ENCODE assay signal across 8 cellular contexts in the genomic region with DNA sequence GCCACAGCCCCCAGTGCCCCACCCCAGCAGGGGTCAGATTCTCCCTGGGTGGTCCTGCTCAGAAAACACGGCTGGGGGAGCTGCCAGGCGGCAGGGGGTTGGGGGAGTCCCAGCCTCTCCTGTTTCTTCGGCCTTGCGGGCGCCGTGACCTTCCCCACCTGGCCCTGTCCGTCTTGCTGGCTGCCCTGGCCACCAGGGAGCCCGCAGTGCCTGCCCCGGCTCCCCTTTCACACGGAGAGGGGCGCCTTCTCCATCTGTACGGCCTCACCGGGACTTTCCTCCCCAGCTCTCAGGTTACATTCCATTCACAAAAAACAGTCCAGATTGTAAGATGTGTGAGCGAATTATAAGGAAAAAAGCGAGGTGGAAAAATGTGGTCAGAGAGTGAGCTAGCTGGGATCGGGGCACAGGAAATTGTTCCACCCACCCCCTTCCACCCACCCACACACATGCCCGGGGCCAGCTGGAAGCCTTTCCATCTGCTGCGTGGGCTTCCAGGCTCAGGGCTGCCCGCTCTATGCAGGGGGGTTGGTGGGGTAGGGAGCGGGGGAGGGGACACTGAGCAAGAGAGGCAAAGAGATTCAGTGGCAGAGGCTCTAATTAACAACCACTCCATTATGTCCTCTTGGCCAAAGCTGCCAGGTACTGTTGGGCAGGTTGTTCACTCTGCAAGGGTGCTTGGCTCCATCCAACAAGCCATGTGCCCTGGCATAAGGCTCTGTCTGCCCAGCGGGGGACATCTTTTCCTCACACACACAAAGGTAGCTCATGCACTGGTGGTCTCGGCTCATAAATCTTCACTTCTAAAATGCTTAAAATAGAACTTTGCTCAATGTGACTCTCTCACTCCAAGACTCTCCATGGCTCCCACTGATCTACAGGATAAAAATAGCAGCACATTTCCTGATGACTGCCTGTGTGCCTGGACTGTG. TPM values are rescaled to one million over a fixed set of nuclear protein-coding genes. Genes with fewer than 3 reads are reported as not detected.
DNase-seq lines count a peak whose midpoint lies in the region; ATAC-seq and TF ChIP-seq lines count a peak whose summit lies in the region.

No MANE protein-coding gene starts in this region.

- H3K27ac Mint-ChIP-seq in activated naive CD8-positive, alpha-beta T cell treated with anti-CD3 and anti-CD28 coated beads for 36 hours = peak overlapping the region; percentile 67
- peak overlapping the region; percentile 87 for H3K27ac Mint-ChIP-seq in stimulated activated naive CD8-positive, alpha-beta T cell treated with anti-CD3 and anti-CD28 coated beads, Interleukin-15, Interleukin-2, amounts not matched to agents 100 ng/mL and 50 ng/mL, for 24 hours

- peaks cover 36% of the 10 kb centered on the region for H3K4me1 ChIP-seq in ACC112 (ENCODE audit: control insufficient read depth, insufficient read depth, low read length, unreplicated experiment)

- no peak overlapping the region for H3K4me3 Mint-ChIP-seq in activated naive CD8-positive, alpha-beta T cell treated with anti-CD3 and anti-CD28 coated beads for 36 hours
- H3K4me3 Mint-ChIP-seq in stimulated activated naive CD8-positive, alpha-beta T cell treated with anti-CD3 and anti-CD28 coated beads, Interleukin-15, Interleukin-2, amounts not matched to agents 100 ng/mL and 50 ng/mL, for 24 hours = peak overlapping the region; percentile 35

- H3K79me2 ChIP-seq in ACC112 (ENCODE audit: control insufficient read depth, insufficient read depth, low read length, unreplicated experiment) = no peaks in the 10 kb centered on the region

- H3K9me3 Mint-ChIP-seq in activated naive CD8-positive, alpha-beta T cell treated with anti-CD3 and anti-CD28 coated beads for 36 hours = no peaks in the 10 kb centered on the region
- peaks cover 5% of the 10 kb centered on the region for H3K9me3 Mint-ChIP-seq in stimulated activated naive CD8-positive, alpha-beta T cell treated with anti-CD3 and anti-CD28 coated beads, Interleukin-15, Interleukin-2, amounts not matched to agents 100 ng/mL and 50 ng/mL, for 24 hours

- DNase-seq in HFF-Myc (ENCODE audit: extremely low read depth, low read depth) (peak; percentile 85), SW 1271 (lab: John Stamatoyannopoulos, UW) (no peak)
- peak; percentile 36 for DNase-seq in activated naive CD8-positive, alpha-beta T cell treated with anti-CD3 and anti-CD28 coated beads for 36 hours

- ATAC-seq in HG02759 (IDR thresholded peaks at IDR 0.05; ENCODE audit: unreplicated experiment) = no peak
- ATAC-seq in HG03442 (IDR thresholded peaks at IDR 0.05; ENCODE audit: unreplicated experiment) = no peak

- H3K36me3 ChIP-seq in ACC112 (ENCODE audit: insufficient read depth, low read length) = no peaks in the 10 kb centered on the region

- TF ChIP-seq CTCF in HFF-Myc (IDR thresholded peaks at IDR 0.05; ENCODE audit: low read depth, low read length, missing control alignments) = no peak

- H3K27ac ChIP-seq in ACC112 (ENCODE audit: low read depth, low read length) (peak overlapping the region; percentile 6; the same call in 1 of the 2 replicates), layer of hippocampus (ENCODE audit: low read depth, low read length) (peak overlapping the region; percentile 38)

- H3K36me3 Mint-ChIP-seq in activated naive CD8-positive, alpha-beta T cell treated with anti-CD3 and anti-CD28 coated beads for 36 hours = no peaks in the 10 kb centered on the region
- H3K36me3 Mint-ChIP-seq in stimulated activated naive CD8-positive, alpha-beta T cell treated with anti-CD3 and anti-CD28 coated beads, Interleukin-15, Interleukin-2, amounts not matched to agents 100 ng/mL and 50 ng/mL, for 24 hours (ENCODE audit: low read depth) = no peaks in the 10 kb centered on the region

- H3K27me3 Mint-ChIP-seq in activated naive CD8-positive, alpha-beta T cell treated with anti-CD3 and anti-CD28 coated beads for 36 hours = no peaks in the 10 kb centered on the region
- no peaks in the 10 kb centered on the region for H3K27me3 Mint-ChIP-seq in stimulated activated naive CD8-positive, alpha-beta T cell treated with anti-CD3 and anti-CD28 coated beads, Interleukin-15, Interleukin-2, amounts not matched to agents 100 ng/mL and 50 ng/mL, for 24 hours

- H3K4me1 Mint-ChIP-seq in activated naive CD8-positive, alpha-beta T cell treated with anti-CD3 and anti-CD28 coated beads for 36 hours = peaks cover 14% of the 10 kb centered on the region
- H3K4me1 Mint-ChIP-seq in stimulated activated naive CD8-positive, alpha-beta T cell treated with anti-CD3 and anti-CD28 coated beads, Interleukin-15, Interleukin-2, amounts not matched to agents 100 ng/mL and 50 ng/mL, for 24 hours (ENCODE audit: low read depth) = peaks cover 22% of the 10 kb centered on the region

- H3K27me3 ChIP-seq in ACC112 (ENCODE audit: insufficient read depth, low read length) (no peaks in the 10 kb centered on the region), layer of hippocampus (ENCODE audit: control insufficient read depth, insufficient read depth, low read length) (no peaks in the 10 kb centered on the region)

- H3K4me3 ChIP-seq in ACC112 (ENCODE audit: low read depth, low read length) (no peak overlapping the region), HFF-Myc (replicated peaks; ENCODE audit: low read depth, low read length) (no peak overlapping the region)

- peak overlapping the region; percentile 5 for H2AFZ ChIP-seq in ACC112 (ENCODE audit: low read length, unreplicated experiment)

RNA-seq across cellular contexts. Expression of gene CIBAR2, which starts 14.7 kb away (rescaled TPM):
- total RNA-seq in activated naive CD8-positive, alpha-beta T cell treated with anti-CD3 and anti-CD28 coated beads for 36 hours = not detected

Comparison
In these comparisons a context has a peak if more than half of its experiments do, and no peak if none do; other contexts are left out.
1. DNase-seq: peak in HFF-Myc (single experiment) and activated naive CD8-positive, alpha-beta T cell treated with anti-CD3 and anti-CD28 coated beads for 36 hours (single experiment); none in SW 1271 (0 of 2).